ENCODE assay signal across 1 cellular context in the genomic region with DNA sequence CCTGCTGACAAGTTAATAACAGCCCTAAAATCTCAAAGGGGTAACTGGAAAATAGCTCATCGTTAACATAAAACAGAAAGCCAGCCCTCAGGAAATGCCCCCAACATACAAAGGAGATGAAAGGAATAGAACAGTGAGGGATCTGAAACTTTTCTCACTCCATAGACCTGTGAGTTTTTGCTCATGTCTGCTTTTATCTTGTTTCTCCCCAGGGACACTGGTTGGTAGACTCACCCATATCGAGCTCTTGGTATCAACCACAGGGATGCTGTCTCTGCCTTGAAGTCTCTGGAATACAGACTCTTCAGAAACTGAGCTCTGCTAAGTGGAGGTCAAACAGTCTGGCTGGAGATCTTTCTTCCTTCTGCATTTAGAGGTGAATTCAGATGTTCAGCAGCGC.
TF ChIP-seq lines count a peak whose summit lies in the region.

No MANE protein-coding gene starts in this region.

TF ChIP-seq in SK-N-SH treated with all-trans-retinoic acid at 6 μM for 48 hours, 23 proteins besides CTCF, POLR2A, EP300 and RAD21 (continued from another document):
- TF ChIP-seq POU6F1 (CRISPR knock-in tag; IDR thresholded peaks at IDR 0.05; ENCODE audit: borderline replicate concordance, low read depth) (no peak), CREB5 (CRISPR knock-in tag; IDR thresholded peaks at IDR 0.05; ENCODE audit: low read depth) (no peak), ZFP30 (CRISPR knock-in tag; IDR thresholded peaks at IDR 0.05) (no peak), ZFP3 (CRISPR knock-in tag; IDR thresholded peaks at IDR 0.05) (no peak), ESRRG (CRISPR knock-in tag; IDR thresholded peaks at IDR 0.05) (no peak), ZNF565 (CRISPR knock-in tag; conservative IDR thresholded peaks at IDR 0.05; ENCODE audit: low read depth) (no peak)
- TF ChIP-seq, protein P1, sequence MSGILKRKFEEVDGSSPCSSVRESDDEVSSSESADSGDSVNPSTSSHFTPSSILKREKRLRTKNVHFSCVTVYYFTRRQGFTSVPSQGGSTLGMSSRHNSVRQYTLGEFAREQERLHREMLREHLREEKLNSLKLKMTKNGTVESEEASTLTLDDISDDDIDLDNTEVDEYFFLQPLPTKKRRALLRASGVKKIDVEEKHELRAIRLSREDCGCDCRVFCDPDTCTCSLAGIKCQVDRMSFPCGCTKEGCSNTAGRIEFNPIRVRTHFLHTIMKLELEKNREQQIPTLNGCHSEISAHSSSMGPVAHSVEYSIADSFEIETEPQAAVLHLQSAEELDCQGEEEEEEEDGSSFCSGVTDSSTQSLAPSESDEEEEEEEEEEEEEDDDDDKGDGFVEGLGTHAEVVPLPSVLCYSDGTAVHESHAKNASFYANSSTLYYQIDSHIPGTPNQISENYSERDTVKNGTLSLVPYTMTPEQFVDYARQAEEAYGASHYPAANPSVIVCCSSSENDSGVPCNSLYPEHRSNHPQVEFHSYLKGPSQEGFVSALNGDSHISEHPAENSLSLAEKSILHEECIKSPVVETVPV (CRISPR knock-in tag; IDR thresholded peaks at IDR 0.05) = no peak
